Comparison of ENCODE assay signal across 8 cellular contexts in the genomic region with DNA sequence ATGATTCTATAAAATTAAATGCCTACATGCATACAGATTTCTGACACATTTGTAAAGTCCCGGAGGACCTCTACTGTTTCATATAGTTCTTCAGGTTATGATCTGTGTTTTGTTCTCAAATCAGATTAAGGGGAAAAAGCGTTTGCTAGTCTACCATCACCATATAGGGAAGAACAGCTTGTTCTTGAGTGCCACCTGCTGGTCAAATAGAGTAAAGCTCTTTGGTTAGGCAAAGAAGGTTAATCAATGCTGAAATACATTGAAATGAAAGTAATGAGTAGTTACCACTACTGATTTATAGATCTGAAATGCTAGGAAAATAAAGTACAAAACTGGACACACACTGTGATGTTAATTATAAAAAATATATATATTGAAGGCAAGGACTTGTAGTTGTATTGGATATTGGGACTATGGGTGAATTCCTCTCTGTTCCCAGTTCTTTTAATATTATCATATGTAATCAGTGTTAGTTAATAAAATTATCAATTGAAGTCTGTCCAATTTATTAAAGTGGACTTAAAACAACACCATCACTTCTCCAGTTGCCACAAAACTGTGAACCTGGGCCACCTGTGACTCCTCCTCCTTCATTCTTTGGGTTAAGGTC.
DNase-seq lines count a peak whose midpoint lies in the region; ATAC-seq, FAIRE-seq and TF ChIP-seq lines count a peak whose summit lies in the region.

No MANE protein-coding gene starts in this region.

- no peaks in the 10 kb centered on the region for H3K9me3 Mint-ChIP-seq in activated T-helper 2 cell treated with anti-CD3 and anti-CD28 coated beads, Interferon-gamma antibody, Interleukin-2, Interleukin-4, amounts not matched to agents 10 μg/mL and 5 μg/mL and 100 μg/mL, durations not matched to agents 14 hours and 24 hours and 36 hours

- no peak overlapping the region for H3K27ac Mint-ChIP-seq in activated T-helper 2 cell treated with anti-CD3 and anti-CD28 coated beads, Interferon-gamma antibody, Interleukin-2, Interleukin-4, amounts not matched to agents 10 μg/mL and 5 μg/mL and 100 μg/mL, durations not matched to agents 14 hours and 24 hours and 36 hours

- no peaks in the 10 kb centered on the region for H3K36me3 Mint-ChIP-seq in activated T-helper 2 cell treated with anti-CD3 and anti-CD28 coated beads, Interferon-gamma antibody, Interleukin-2, Interleukin-4, amounts not matched to agents 10 μg/mL and 5 μg/mL and 100 μg/mL, durations not matched to agents 14 hours and 24 hours and 36 hours (ENCODE audit: low read depth)

- no peaks in the 10 kb centered on the region for H3K9me3 ChIP-seq in heart left ventricle

- peak; percentile 85 to 95 (median 91) for TF ChIP-seq CTCF in heart left ventricle (IDR thresholded peaks at IDR 0.05)

- H3K4me3 ChIP-seq in heart left ventricle, result no peak overlapping the region

- H3K27me3 ChIP-seq in heart left ventricle, result no peaks in the 10 kb centered on the region

- DNase-seq in DMS53 treated with DMSO at 0.1 percent for 48 hours (lab: John Stamatoyannopoulos, UW; ENCODE audit: unreplicated experiment) (peak; percentile 64), GM19239 (ENCODE audit: insufficient read length, low spot score) (peak; percentile 56), NCI-H748 (lab: John Stamatoyannopoulos, UW; ENCODE audit: unreplicated experiment) (peak; percentile 57), heart left ventricle (peak in 1 of 5 donors; percentile 38), sciatic nerve (ENCODE audit: low spot score) (no peak), mesenteric fat pad (ENCODE audit: low spot score) (no peak)
- DNase-seq in activated T-helper 2 cell treated with anti-CD3 and anti-CD28 coated beads, Interferon-gamma antibody, Interleukin-2, Interleukin-4, amounts not matched to agents 10 μg/mL and 5 μg/mL and 100 μg/mL, durations not matched to agents 14 hours and 24 hours and 36 hours (ENCODE audit: low spot score), result peak; percentile 32

- ATAC-seq in HG03378 (IDR thresholded peaks at IDR 0.05; ENCODE audit: unreplicated experiment) (peak; percentile 83), heart left ventricle (peak in 2 of 4 donors; percentile 26 to 41), sciatic nerve (peak; percentile 61)

- intact Hi-C loops in activated T-helper 2 cell treated with anti-CD3 and anti-CD28 coated beads, Interferon-gamma antibody, Interleukin-2, Interleukin-4, amounts not matched to agents 10 μg/mL and 5 μg/mL and 100 μg/mL, durations not matched to agents 14 hours and 24 hours and 36 hours (cut with micrococcal nuclease), result loop anchor here (1.0 to 5.0 kb wide), 4 partner anchors 66 to 230 kb away; no protein-coding TSS in a partner anchor
- intact Hi-C loops in heart left ventricle (cut with DNase I), result loop anchor here in 9 of 10 donors (1.0 to 10.0 kb wide), 6 partner anchors 116 to 231 kb away; no protein-coding TSS in a partner anchor
- intact Hi-C loops in sciatic nerve (cut with DNase I), result no loop called here

- H3K4me1 Mint-ChIP-seq in activated T-helper 2 cell treated with anti-CD3 and anti-CD28 coated beads, Interferon-gamma antibody, Interleukin-2, Interleukin-4, amounts not matched to agents 10 μg/mL and 5 μg/mL and 100 μg/mL, durations not matched to agents 14 hours and 24 hours and 36 hours (ENCODE audit: low read depth), result peaks cover 2% of the 10 kb centered on the region

- H3K36me3 ChIP-seq in heart left ventricle, result peaks cover 0 to 78% (median 38%) of the 10 kb centered on the region in 9 donors

- WGBS in heart left ventricle, 4 donors, result 0 to 7% (median 3%) methylated on average over 2 of the region's 2 CpGs

- H3K4me3 Mint-ChIP-seq in activated T-helper 2 cell treated with anti-CD3 and anti-CD28 coated beads, Interferon-gamma antibody, Interleukin-2, Interleukin-4, amounts not matched to agents 10 μg/mL and 5 μg/mL and 100 μg/mL, durations not matched to agents 14 hours and 24 hours and 36 hours (ENCODE audit: low read depth), result no peak overlapping the region

- no peak for TF ChIP-seq POLR2A in heart left ventricle (IDR thresholded peaks at IDR 0.05)

- H3K27ac ChIP-seq in heart left ventricle, result peak overlapping the region in 3 of 12 donors; percentile 3 to 70 (median 7)

- peaks cover 5 to 51% (median 23%) of the 10 kb centered on the region in 12 donors for H3K4me1 ChIP-seq in heart left ventricle

- peak; percentile 91 for FAIRE-seq in GM19239 (lab: Jason Lieb, UNC)

- peaks cover 17% of the 10 kb centered on the region for H3K27me3 Mint-ChIP-seq in activated T-helper 2 cell treated with anti-CD3 and anti-CD28 coated beads, Interferon-gamma antibody, Interleukin-2, Interleukin-4, amounts not matched to agents 10 μg/mL and 5 μg/mL and 100 μg/mL, durations not matched to agents 14 hours and 24 hours and 36 hours (ENCODE audit: low read depth)

Comparison
In these comparisons a context has a peak if more than half of its experiments do, and no peak if none do; other contexts are left out.
1. DNase-seq: peak in DMS53 treated with DMSO at 0.1 percent for 48 hours (single experiment), GM19239 (single experiment), NCI-H748 (single experiment) and activated T-helper 2 cell treated with anti-CD3 and anti-CD28 coated beads, Interferon-gamma antibody, Interleukin-2, Interleukin-4, amounts not matched to agents 10 μg/mL and 5 μg/mL and 100 μg/mL, durations not matched to agents 14 hours and 24 hours and 36 hours (single experiment); none in sciatic nerve (single experiment) and mesenteric fat pad (single experiment).